ENCODE assay signal across 2 cellular contexts in the genomic region with DNA sequence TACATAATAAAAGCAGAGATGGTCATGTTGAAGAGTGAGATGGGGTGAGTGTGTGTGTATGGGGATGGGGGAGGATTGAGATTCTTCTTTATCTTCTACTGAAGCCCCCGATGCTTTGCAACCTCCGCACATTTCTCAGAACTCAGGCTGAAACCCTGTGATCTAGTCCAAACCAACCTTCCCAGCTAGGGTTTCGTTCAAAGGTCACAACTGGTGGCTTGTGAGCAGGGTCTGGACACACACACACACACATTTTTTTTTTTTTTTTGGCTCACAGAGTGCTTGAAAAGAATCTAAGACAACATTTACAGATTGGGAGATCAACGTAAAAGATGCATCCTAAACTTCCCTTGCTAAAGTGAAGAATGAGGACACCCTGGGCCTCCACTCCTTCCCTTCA.
TF ChIP-seq lines count a peak whose summit lies in the region.

No MANE protein-coding gene starts in this region.

TF ChIP-seq in HCT116, 20 proteins besides CTCF, POLR2A, EP300 and RAD21 (continued from another document):
- TF ChIP-seq, protein P1, sequence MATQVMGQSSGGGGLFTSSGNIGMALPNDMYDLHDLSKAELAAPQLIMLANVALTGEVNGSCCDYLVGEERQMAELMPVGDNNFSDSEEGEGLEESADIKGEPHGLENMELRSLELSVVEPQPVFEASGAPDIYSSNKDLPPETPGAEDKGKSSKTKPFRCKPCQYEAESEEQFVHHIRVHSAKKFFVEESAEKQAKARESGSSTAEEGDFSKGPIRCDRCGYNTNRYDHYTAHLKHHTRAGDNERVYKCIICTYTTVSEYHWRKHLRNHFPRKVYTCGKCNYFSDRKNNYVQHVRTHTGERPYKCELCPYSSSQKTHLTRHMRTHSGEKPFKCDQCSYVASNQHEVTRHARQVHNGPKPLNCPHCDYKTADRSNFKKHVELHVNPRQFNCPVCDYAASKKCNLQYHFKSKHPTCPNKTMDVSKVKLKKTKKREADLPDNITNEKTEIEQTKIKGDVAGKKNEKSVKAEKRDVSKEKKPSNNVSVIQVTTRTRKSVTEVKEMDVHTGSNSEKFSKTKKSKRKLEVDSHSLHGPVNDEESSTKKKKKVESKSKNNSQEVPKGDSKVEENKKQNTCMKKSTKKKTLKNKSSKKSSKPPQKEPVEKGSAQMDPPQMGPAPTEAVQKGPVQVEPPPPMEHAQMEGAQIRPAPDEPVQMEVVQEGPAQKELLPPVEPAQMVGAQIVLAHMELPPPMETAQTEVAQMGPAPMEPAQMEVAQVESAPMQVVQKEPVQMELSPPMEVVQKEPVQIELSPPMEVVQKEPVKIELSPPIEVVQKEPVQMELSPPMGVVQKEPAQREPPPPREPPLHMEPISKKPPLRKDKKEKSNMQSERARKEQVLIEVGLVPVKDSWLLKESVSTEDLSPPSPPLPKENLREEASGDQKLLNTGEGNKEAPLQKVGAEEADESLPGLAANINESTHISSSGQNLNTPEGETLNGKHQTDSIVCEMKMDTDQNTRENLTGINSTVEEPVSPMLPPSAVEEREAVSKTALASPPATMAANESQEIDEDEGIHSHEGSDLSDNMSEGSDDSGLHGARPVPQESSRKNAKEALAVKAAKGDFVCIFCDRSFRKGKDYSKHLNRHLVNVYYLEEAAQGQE (IDR thresholded peaks at IDR 0.05; ENCODE audit: low read depth) = no peak

TF ChIP-seq in HepG2, 621 proteins besides CTCF, POLR2A, EP300 and RAD21:
- TF ChIP-seq HNF4G (IDR thresholded peaks at IDR 0.05; ENCODE audit: borderline replicate concordance, low read depth, low read length) (0 out of 2 replicates have a peak, but pooled peaks have one; percentile 26), HNF4G (CRISPR knock-in tag; IDR thresholded peaks at IDR 0.05; ENCODE audit: borderline replicate concordance, low read depth) (no peak), JUNB (CRISPR knock-in tag; IDR thresholded peaks at IDR 0.05; ENCODE audit: borderline replicate concordance) (no peak), ZNF558 (CRISPR knock-in tag; IDR thresholded peaks at IDR 0.05; ENCODE audit: borderline replicate concordance) (no peak), ZMAT3 (CRISPR knock-in tag; conservative IDR thresholded peaks at IDR 0.05) (no peak), ZBTB37 (CRISPR knock-in tag; IDR thresholded peaks at IDR 0.05) (no peak), HNF4A (CRISPR knock-in tag; IDR thresholded peaks at IDR 0.05) (peak; percentile 24; the same call in 1 of the 2 replicates)
